ENCODE assay signal across 8 cellular contexts in the genomic region with DNA sequence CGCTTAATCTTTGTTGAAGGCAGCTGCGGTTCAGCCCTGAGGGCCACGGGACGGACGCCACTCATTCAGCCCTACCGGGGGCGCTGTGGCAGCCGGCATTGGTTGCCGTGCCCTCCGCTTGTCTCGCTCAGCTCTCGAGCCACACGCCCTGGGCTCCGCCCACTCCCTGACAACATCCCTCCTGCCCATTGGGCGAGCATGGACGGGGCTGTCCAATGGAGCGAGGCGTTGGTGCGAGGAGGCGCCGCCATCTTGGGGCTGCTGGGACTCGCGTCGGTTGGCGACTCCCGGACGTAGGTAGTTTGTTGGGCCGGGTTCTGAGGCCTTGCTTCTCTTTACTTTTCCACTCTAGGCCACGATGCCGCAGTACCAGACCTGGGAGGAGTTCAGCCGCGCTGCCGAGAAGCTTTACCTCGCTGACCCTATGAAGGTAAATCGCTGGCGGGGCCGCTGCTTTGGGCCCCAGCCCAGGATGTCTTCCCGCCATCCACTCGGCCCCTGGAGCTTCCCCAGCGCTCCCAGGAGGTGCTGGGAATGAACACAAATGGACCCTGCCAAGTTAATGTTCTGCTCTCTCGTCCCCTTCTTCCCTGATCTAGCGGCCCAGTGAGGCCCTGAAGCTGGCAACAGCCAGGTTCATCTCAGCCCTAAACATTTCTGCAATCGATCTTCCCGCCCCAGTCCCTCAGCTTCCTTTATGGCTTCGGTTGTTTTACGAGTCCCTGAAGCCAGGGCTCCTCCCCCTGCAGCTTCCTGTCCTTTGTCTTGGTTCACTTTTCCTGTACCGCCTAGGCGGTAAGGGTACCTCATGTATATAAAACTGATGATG. TPM values are rescaled to one million over a fixed set of nuclear protein-coding genes. Genes with fewer than 3 reads are reported as not detected.
A peak's percentile ranks its signal among the peaks of the same experiment; 100 is the strongest.
DNase-seq lines count a peak whose midpoint lies in the region; ATAC-seq and TF ChIP-seq lines count a peak whose summit lies in the region.

A gene with protein sequence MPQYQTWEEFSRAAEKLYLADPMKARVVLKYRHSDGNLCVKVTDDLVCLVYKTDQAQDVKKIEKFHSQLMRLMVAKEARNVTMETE (plus strand): TSS at position 244 of the 829 bp plus-strand sequence. CDS start 115 bp downstream, at position 359.

- H3K4me3 ChIP-seq in LNCaP clone FGC (ENCODE audit: low read depth, low read length) (peak within 1 kb of the TSS; percentile 69), fibroblast of pulmonary artery (replicated peaks; ENCODE audit: low read depth, low read length) (peak within 1 kb of the TSS; percentile 82)

- H3K9me3 Mint-ChIP-seq in activated T-helper 2 cell treated with anti-CD3 and anti-CD28 coated beads, Interferon-gamma antibody, Interleukin-2, Interleukin-4, amounts not matched to agents 10 μg/mL and 5 μg/mL and 100 μg/mL, durations not matched to agents 14 hours and 24 hours and 36 hours: no peaks in the 10 kb centered on the region
- no peaks in the 10 kb centered on the region for H3K9me3 Mint-ChIP-seq in natural killer cell treated with Interleukin-12 subunit alpha and Interleukin-12 subunit beta and Interleukin-15 and Interleukin-18, amount 100 ng/mL, for 72 hours

- peak within 1 kb of the TSS; percentile 98 for H3K27ac ChIP-seq in RWPE1

- H3K4me3 Mint-ChIP-seq in activated T-helper 2 cell treated with anti-CD3 and anti-CD28 coated beads, Interferon-gamma antibody, Interleukin-2, Interleukin-4, amounts not matched to agents 10 μg/mL and 5 μg/mL and 100 μg/mL, durations not matched to agents 14 hours and 24 hours and 36 hours (ENCODE audit: low read depth): no peak within 1 kb of the TSS
- no peak within 1 kb of the TSS for H3K4me3 Mint-ChIP-seq in natural killer cell treated with Interleukin-12 subunit alpha and Interleukin-12 subunit beta and Interleukin-15 and Interleukin-18, amount 100 ng/mL, for 72 hours

- CTCF ChIA-PET in RWPE1 (lab: Yijun Ruan, JAX): interaction anchor here (0.5 to 3.5 kb wide), 51 partner anchors 9 to 555 kb away, joined by 3 to 22 read pairs (median 3); a partner anchor contains a TSS

- peaks cover 16% of the 10 kb centered on the region for H3K4me1 Mint-ChIP-seq in activated T-helper 2 cell treated with anti-CD3 and anti-CD28 coated beads, Interferon-gamma antibody, Interleukin-2, Interleukin-4, amounts not matched to agents 10 μg/mL and 5 μg/mL and 100 μg/mL, durations not matched to agents 14 hours and 24 hours and 36 hours (ENCODE audit: low read depth)
- H3K4me1 Mint-ChIP-seq in natural killer cell treated with Interleukin-12 subunit alpha and Interleukin-12 subunit beta and Interleukin-15 and Interleukin-18, amount 100 ng/mL, for 72 hours (ENCODE audit: low read depth in 2 of 2): peaks cover 17% of the 10 kb centered on the region in 2 donors

- DNase-seq in ELR (ENCODE audit: low read depth) (peak; percentile 99), H4 (ENCODE audit: low spot score) (peak; percentile 99), LNCaP clone FGC (ENCODE audit: low read depth) (peak; percentile 97), RWPE1 (ENCODE audit: low spot score) (peak; percentile 100), fibroblast of pulmonary artery (ENCODE audit: low read depth) (peak; percentile 98)
- DNase-seq in activated T-helper 2 cell treated with anti-CD3 and anti-CD28 coated beads, Interferon-gamma antibody, Interleukin-2, Interleukin-4, amounts not matched to agents 10 μg/mL and 5 μg/mL and 100 μg/mL, durations not matched to agents 14 hours and 24 hours and 36 hours (ENCODE audit: low spot score): peak; percentile 99
- peak; percentile 99 for DNase-seq in natural killer cell treated with Interleukin-12 subunit alpha and Interleukin-12 subunit beta and Interleukin-15 and Interleukin-18, amount 100 ng/mL, for 72 hours (ENCODE audit: low spot score)
- peak; percentile 98 for DNase-seq in stimulated activated naive CD8-positive, alpha-beta T cell treated with anti-CD3 and anti-CD28 coated beads, Interleukin-15, Interleukin-2, amounts not matched to agents 100 U/mL and 50 U/mL, for 24 hours

- POLR2A ChIA-PET in RWPE1 (lab: Yijun Ruan, JAX; ENCODE audit: low non-redundant PET): interaction anchor here (0.5 to 1.6 kb wide), 16 partner anchors 14 to 306 kb away, joined by 3 to 12 read pairs (median 3); a partner anchor contains a TSS

- TF ChIP-seq CTCF in LNCaP clone FGC (IDR thresholded peaks at IDR 0.05; ENCODE audit: control insufficient read depth, extremely low read depth, insufficient read depth) (peak; percentile 94), RWPE1 (conservative IDR thresholded peaks at IDR 0.05; ENCODE audit: low read depth) (peak; percentile 95), fibroblast of pulmonary artery (IDR thresholded peaks at IDR 0.05; ENCODE audit: low read length, missing control alignments) (peak; percentile 83)

- H3K36me3 Mint-ChIP-seq in activated T-helper 2 cell treated with anti-CD3 and anti-CD28 coated beads, Interferon-gamma antibody, Interleukin-2, Interleukin-4, amounts not matched to agents 10 μg/mL and 5 μg/mL and 100 μg/mL, durations not matched to agents 14 hours and 24 hours and 36 hours (ENCODE audit: low read depth): peaks cover 20% of the 10 kb centered on the region
- H3K36me3 Mint-ChIP-seq in natural killer cell treated with Interleukin-12 subunit alpha and Interleukin-12 subunit beta and Interleukin-15 and Interleukin-18, amount 100 ng/mL, for 72 hours: no peaks in the 10 kb centered on the region

- no peaks in the 10 kb centered on the region for H3K27me3 Mint-ChIP-seq in activated T-helper 2 cell treated with anti-CD3 and anti-CD28 coated beads, Interferon-gamma antibody, Interleukin-2, Interleukin-4, amounts not matched to agents 10 μg/mL and 5 μg/mL and 100 μg/mL, durations not matched to agents 14 hours and 24 hours and 36 hours (ENCODE audit: low read depth)
- H3K27me3 Mint-ChIP-seq in natural killer cell treated with Interleukin-12 subunit alpha and Interleukin-12 subunit beta and Interleukin-15 and Interleukin-18, amount 100 ng/mL, for 72 hours: no peaks in the 10 kb centered on the region

- ATAC-seq in natural killer cell treated with Interleukin-12 subunit alpha and Interleukin-12 subunit beta and Interleukin-15 and Interleukin-18, amount 100 ng/mL, for 72 hours: peak; percentile 100
- ATAC-seq in stimulated activated naive CD8-positive, alpha-beta T cell treated with anti-CD3 and anti-CD28 coated beads, Interleukin-15, Interleukin-2, amounts not matched to agents 100 U/mL and 50 U/mL, for 24 hours: peak; percentile 100

- intact Hi-C loops in activated T-helper 2 cell treated with anti-CD3 and anti-CD28 coated beads, Interferon-gamma antibody, Interleukin-2, Interleukin-4, amounts not matched to agents 10 μg/mL and 5 μg/mL and 100 μg/mL, durations not matched to agents 14 hours and 24 hours and 36 hours (cut with micrococcal nuclease): loop anchor here (1.0 to 5.0 kb wide), 6 partner anchors 35 to 349 kb away; a partner anchor contains a TSS

- no peak within 1 kb of the TSS for H3K27ac Mint-ChIP-seq in activated T-helper 2 cell treated with anti-CD3 and anti-CD28 coated beads, Interferon-gamma antibody, Interleukin-2, Interleukin-4, amounts not matched to agents 10 μg/mL and 5 μg/mL and 100 μg/mL, durations not matched to agents 14 hours and 24 hours and 36 hours
- H3K27ac Mint-ChIP-seq in natural killer cell treated with Interleukin-12 subunit alpha and Interleukin-12 subunit beta and Interleukin-15 and Interleukin-18, amount 100 ng/mL, for 72 hours: no peak within 1 kb of the TSS

RNA-seq across cellular contexts. Expression of the gene that starts here (rescaled TPM):
- total RNA-seq in H4 (2014; rRNA removed; shearing (Covaris generic)): 607 and 630 TPM in 2 replicates
- total RNA-seq in activated T-helper 2 cell treated with anti-CD3 and anti-CD28 coated beads, Interferon-gamma antibody, Interleukin-2, Interleukin-4, amounts not matched to agents 10 μg/mL and 5 μg/mL and 100 μg/mL, durations not matched to agents 14 hours and 24 hours and 36 hours: 255 and 270 TPM in 2 replicates
- total RNA-seq in natural killer cell treated with Interleukin-12 subunit alpha and Interleukin-12 subunit beta and Interleukin-15 and Interleukin-18, amount 100 ng/mL, for 72 hours: 100 to 1,000 TPM; 183 to 194 TPM

Comparison
In these comparisons a context has a peak if more than half of its experiments do, and no peak if none do; other contexts are left out.
1. Peak in every context shown above with its lines: DNase-seq, ATAC-seq, H3K4me3 ChIP-seq and H3K27ac ChIP-seq.